11 cellular contexts compared by ENCODE assay signal in the genomic region with DNA sequence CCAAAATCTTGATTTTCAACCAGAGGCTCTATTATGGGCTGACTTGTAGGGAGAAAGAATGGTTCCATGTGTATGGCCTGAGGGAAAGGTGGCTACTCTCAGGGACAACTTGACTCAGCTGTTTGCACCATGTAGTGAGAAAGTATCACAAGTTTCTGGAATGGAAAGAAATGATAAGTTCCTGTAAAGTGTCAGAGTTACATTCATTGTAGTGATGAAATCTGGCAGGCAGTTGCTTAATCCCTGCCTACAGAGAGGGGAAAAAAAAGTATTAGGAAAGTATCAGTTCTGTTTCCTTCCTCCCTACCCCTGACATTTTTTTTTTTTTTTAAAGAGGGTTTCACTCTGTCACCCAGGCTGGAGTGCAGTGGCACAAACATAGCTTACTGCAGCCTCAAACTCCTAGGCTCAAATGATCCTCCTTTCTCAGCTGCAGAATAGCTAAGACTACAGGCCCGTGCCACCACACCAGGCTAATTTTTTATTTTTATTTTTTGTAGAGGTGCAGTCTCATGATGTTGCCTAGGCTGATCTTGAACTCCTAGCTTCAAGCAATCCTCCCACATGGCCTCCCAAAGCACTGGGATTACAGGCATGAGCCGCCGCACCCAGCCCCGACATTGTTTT. TPM values are rescaled to one million over a fixed set of nuclear protein-coding genes. Genes with fewer than 3 reads are reported as not detected.
A peak's percentile ranks its signal among the peaks of the same experiment; 100 is the strongest.
DNase-seq lines count a peak whose midpoint lies in the region; ATAC-seq and TF ChIP-seq lines count a peak whose summit lies in the region.
"Had no signal": no experiment of that assay in that cellular context is flagged by ENCODE, and none has a peak within 500 bp of the region (broad histone marks: within the 10 kb centered on the region; RNA-seq: fewer than 3 reads in every experiment).

No MANE protein-coding gene starts in this region.

- no peaks in the 10 kb centered on the region for H3K27me3 Mint-ChIP-seq in chondrocyte (ENCODE audit: low read depth)
- H3K27me3 Mint-ChIP-seq: naive B cell had no signal

- no peak overlapping the region for H2AK5ac ChIP-seq in mesendoderm (ENCODE audit: low read length)

- H3K79me2 ChIP-seq in mesendoderm (ENCODE audit: control insufficient read depth, insufficient read depth, low read length), result no peaks in the 10 kb centered on the region

- no peak overlapping the region for H3K4me2 ChIP-seq in mesendoderm (ENCODE audit: low read length)

- H3K9me3 ChIP-seq in neutrophil, result no peaks in the 10 kb centered on the region
- H3K9me3 ChIP-seq: heart right ventricle had no signal

- peaks cover 75 to 91% of the 10 kb centered on the region in 2 experiments for H3K4me1 ChIP-seq in neutrophil (ENCODE audit: control insufficient read depth in 1 of 2, insufficient read depth in 1 of 2, low read depth in 1 of 2, low read length in 1 of 2)
- peaks cover 5% of the 10 kb centered on the region for H3K4me1 ChIP-seq in mesendoderm (ENCODE audit: control insufficient read depth, low read depth, low read length)

- peaks cover 14% of the 10 kb centered on the region for H3K36me3 ChIP-seq in neutrophil
- H3K36me3 ChIP-seq in mesendoderm (ENCODE audit: control insufficient read depth, insufficient read depth, low read length), result no peaks in the 10 kb centered on the region
- H3K36me3 ChIP-seq: heart right ventricle had no signal

- H3K9me3 Mint-ChIP-seq in chondrocyte (ENCODE audit: low read depth), result no peaks in the 10 kb centered on the region
- H3K9me3 Mint-ChIP-seq: naive B cell had no signal

- H3K27ac ChIP-seq in neutrophil (peak overlapping the region; percentile 99), mesendoderm (ENCODE audit: low read depth, low read length) (no peak overlapping the region)

- H2BK120ac ChIP-seq in mesendoderm (ENCODE audit: low read depth, low read length), result no peak overlapping the region

- no peak overlapping the region for H3K9ac ChIP-seq in mesendoderm (ENCODE audit: low read length)

- no peak overlapping the region for H2BK15ac ChIP-seq in mesendoderm (replicated peaks; ENCODE audit: low read depth)

- H3K4me3 Mint-ChIP-seq in chondrocyte (ENCODE audit: unreplicated experiment), result no peak overlapping the region
- H3K4me3 Mint-ChIP-seq: naive B cell had no signal

- peak overlapping the region; percentile 87 for H3K27ac Mint-ChIP-seq in chondrocyte (ENCODE audit: unreplicated experiment)

- H3K4me3 ChIP-seq in neutrophil (ENCODE audit: low read depth in 1 of 2, low read length in 1 of 2), result peak overlapping the region; percentile 82 to 92
- H3K4me3 ChIP-seq in mesendoderm (ENCODE audit: low read length), result no peak overlapping the region

- H3K18ac ChIP-seq in mesendoderm (ENCODE audit: low read length), result no peak overlapping the region

- TF ChIP-seq CTCF in chondrocyte (IDR thresholded peaks at IDR 0.05) (no peak), neutrophil (IDR thresholded peaks at IDR 0.05) (no peak)

- no peaks in the 10 kb centered on the region for H3K79me1 ChIP-seq in mesendoderm (ENCODE audit: low read length)

- ATAC-seq in HG03097 (IDR thresholded peaks at IDR 0.05; ENCODE audit: low FRiP score, unreplicated experiment), result no peak
- no peak for ATAC-seq in HG03378 (IDR thresholded peaks at IDR 0.05; ENCODE audit: unreplicated experiment)

- H4K5ac ChIP-seq in mesendoderm (ENCODE audit: low read length), result no peak overlapping the region

- no CpG with 5 or more reads among the region's 4 CpGs for WGBS in mesendoderm (ENCODE audit: extremely low coverage, insufficient coverage, low lambda C conversion rate)

- DNase-seq in CD1c-positive myeloid dendritic cell (ENCODE audit: extremely low spot score) (peak; percentile 95), NCI-H460 (ENCODE audit: extremely low read depth, low read depth) (peak; percentile 56), chondrocyte (ENCODE audit: low spot score) (no peak), NCI-H2227 treated with DMSO at 0.1 percent for 48 hours (lab: John Stamatoyannopoulos, UW) (no peak), mesendoderm (no peak)
- DNase-seq: heart right ventricle, naive B cell, NCI-H526 had no signal

- H3K23ac ChIP-seq in mesendoderm (ENCODE audit: low read length), result no peak overlapping the region

- no peaks in the 10 kb centered on the region for H3K36me3 Mint-ChIP-seq in chondrocyte (ENCODE audit: low read depth)
- H3K36me3 Mint-ChIP-seq: naive B cell had no signal

- no peaks in the 10 kb centered on the region for H3K27me3 ChIP-seq in neutrophil
- H3K27me3 ChIP-seq in mesendoderm (ENCODE audit: insufficient read depth, low read length, poor library complexity), result no peaks in the 10 kb centered on the region
- H3K27me3 ChIP-seq: heart right ventricle had no signal

- no peak overlapping the region for H2BK5ac ChIP-seq in mesendoderm (ENCODE audit: low read length)

- H3K4ac ChIP-seq in mesendoderm (ENCODE audit: low read depth, low read length), result no peak overlapping the region

- no peak overlapping the region for H3K56ac ChIP-seq in mesendoderm (ENCODE audit: low read length)

- no peak overlapping the region for H4K8ac ChIP-seq in mesendoderm (ENCODE audit: low read depth, low read length)

- peaks cover 39% of the 10 kb centered on the region for H3K4me1 Mint-ChIP-seq in chondrocyte (ENCODE audit: low read depth)

RNA-seq across cellular contexts. Expression of a gene that starts 4.7 kb away (rescaled TPM):
- 40.7 and 41.6 TPM in 2 replicates for total RNA-seq in NCI-H460 (2014; rRNA removed; shearing (Covaris generic))
- polyA plus RNA-seq in NCI-H460 (2014; cell fraction: nucleus; rRNA removed), result 22.0 and 25.5 TPM in 2 replicates
- total RNA-seq in chondrocyte, result 54.4 to 110 TPM (median 56.9 TPM) in 3 replicates
- polyA plus RNA-seq in mesendoderm (2013, experiment 1 of 2), result 30.5 TPM
- polyA plus RNA-seq in mesendoderm (2013, experiment 2 of 2), result 31.4 TPM

RNA-seq across cellular contexts. Expression of a gene that starts 21.7 kb away (rescaled TPM):
- 50.1 and 57.2 TPM in 2 replicates for total RNA-seq in NCI-H460 (2014; rRNA removed; shearing (Covaris generic))
- polyA plus RNA-seq in NCI-H460 (2014; cell fraction: nucleus; rRNA removed), result 16.8 and 45.5 TPM in 2 replicates
- total RNA-seq in chondrocyte, result 26.0 to 33.0 TPM (median 31.8 TPM) in 3 replicates
- polyA plus RNA-seq in mesendoderm (2013, experiment 1 of 2), result 53.9 TPM
- polyA plus RNA-seq in mesendoderm (2013, experiment 2 of 2), result 54.8 TPM

RNA-seq across cellular contexts. Expression of a gene that starts 43.0 kb away (rescaled TPM):
- 10.2 and 11.1 TPM in 2 replicates for total RNA-seq in NCI-H460 (2014; rRNA removed; shearing (Covaris generic))
- polyA plus RNA-seq in NCI-H460 (2014; cell fraction: nucleus; rRNA removed), result 9.0 and 11.8 TPM in 2 replicates
- total RNA-seq in chondrocyte, result 0.45 TPM in 1 of 3 replicates, not detected in the others
- 0.37 TPM for polyA plus RNA-seq in mesendoderm (2013, experiment 1 of 2)
- polyA plus RNA-seq in mesendoderm (2013, experiment 2 of 2), result 0.35 TPM

Comparison
In these comparisons a context has a peak if more than half of its experiments do, and no peak if none do; other contexts are left out.
1. DNase-seq: peak in CD1c-positive myeloid dendritic cell (single experiment) and NCI-H460 (single experiment); none in chondrocyte (single experiment), NCI-H2227 treated with DMSO at 0.1 percent for 48 hours (single experiment) and mesendoderm (single experiment).